In the genomic region with DNA sequence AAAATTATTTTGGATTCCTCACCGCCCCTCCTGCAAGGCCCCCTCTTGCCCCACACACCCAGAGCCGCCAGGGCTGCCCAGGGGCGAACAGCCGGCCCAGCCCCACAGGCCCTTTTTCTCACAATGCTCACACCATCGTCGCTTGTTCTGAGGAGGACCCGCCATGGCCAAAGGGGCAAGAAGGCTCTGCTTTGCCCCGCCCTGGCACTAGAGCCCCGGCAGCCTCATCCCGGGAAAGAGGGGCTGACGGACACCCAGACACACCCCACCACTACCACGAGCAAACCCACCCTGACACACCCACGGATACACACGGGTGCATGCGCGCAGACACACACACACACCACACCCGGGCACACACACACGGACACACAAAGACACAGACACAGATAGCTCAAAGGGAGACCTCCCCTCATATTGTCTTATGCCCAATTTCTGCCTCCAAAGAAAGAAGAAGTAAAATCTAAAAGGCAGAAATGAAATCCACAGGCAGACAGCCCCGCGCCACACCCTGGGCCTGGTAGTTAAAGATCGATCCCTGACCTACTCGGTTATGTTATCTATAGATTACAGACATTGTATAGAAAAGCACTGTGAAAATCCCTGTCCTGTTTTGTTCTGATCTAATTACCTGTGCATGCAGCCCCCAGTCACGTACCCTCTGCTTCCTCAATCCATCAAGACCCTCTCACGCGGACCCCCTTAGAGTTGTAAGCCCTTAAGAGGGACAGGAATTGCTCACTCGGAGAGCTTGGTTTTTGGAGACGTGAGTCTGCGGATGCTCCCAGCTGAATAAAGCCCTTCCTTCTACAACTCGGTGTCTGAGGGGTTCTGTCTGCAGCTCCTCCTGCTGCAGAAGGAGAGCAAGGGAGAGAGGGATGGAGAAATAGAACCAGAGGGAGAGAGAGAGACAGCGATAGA, we compare ENCODE assay signal across 8 cellular contexts.
DNase-seq lines count a peak whose midpoint lies in the region; ATAC-seq, FAIRE-seq and TF ChIP-seq lines count a peak whose summit lies in the region.
"Not testable (repeated sequence)": the region's sequence is repeated elsewhere in the genome, so short reads cannot be mapped to it uniquely, and the experiment has no call there.

No MANE protein-coding gene starts in this region.

- not testable (repeated sequence) for DNase-seq in GM12892 (ENCODE audit: insufficient read length); astrocyte of the cerebellum (ENCODE audit: low read depth); retinal pigment epithelial cell (ENCODE audit: low read depth)
- DNase-seq in activated CD4-positive, alpha-beta T cell treated with anti-CD3 and anti-CD28 coated beads for 1 hour: peak; percentile 23
- peak; percentile 14 to 34 for DNase-seq in foreskin keratinocyte
- peak; percentile 78 for DNase-seq in lower lobe of right lung
- DNase-seq in vagina (ENCODE audit: extremely low spot score in 2 of 2): peak; percentile 90 to 98

- not testable (repeated sequence) for H3K27ac ChIP-seq in foreskin keratinocyte, vagina
- peak overlapping the region; percentile 83 for H3K27ac ChIP-seq in lower lobe of right lung

- not testable (repeated sequence) for TF ChIP-seq CTCF in astrocyte of the cerebellum (IDR thresholded peaks at IDR 0.05; ENCODE audit: low read depth, low read length, missing control alignments); foreskin keratinocyte (conservative IDR thresholded peaks at IDR 0.05); lower lobe of right lung (IDR thresholded peaks at IDR 0.05); retinal pigment epithelial cell (conservative IDR thresholded peaks at IDR 0.05; ENCODE audit: low read depth, low read length); vagina (IDR thresholded peaks at IDR 0.05)

- in situ Hi-C loops in astrocyte of the cerebellum (cut with HindIII; ENCODE audit: low sequenced_read_pairs): not testable (repeated sequence)

- not testable (repeated sequence) for H3K36me3 ChIP-seq in lower lobe of right lung, vagina

- H3K27me3 ChIP-seq in foreskin keratinocyte (peaks cover 18% of the 10 kb centered on the region), lower lobe of right lung (ENCODE audit: low read depth) (peaks cover 56% of the 10 kb centered on the region), vagina (peaks cover 11% of the 10 kb centered on the region)

- peak; percentile 45 for TF ChIP-seq POLR2A in GM12892 (IDR thresholded peaks at IDR 0.05; ENCODE audit: low read depth, low read length)
- not testable (repeated sequence) for TF ChIP-seq POLR2A in vagina (IDR thresholded peaks at IDR 0.05)

- peak overlapping the region; percentile 56 for H3K4me3 ChIP-seq in astrocyte of the cerebellum (ENCODE audit: low read depth, low read length)
- peak overlapping the region; percentile 60 for H3K4me3 ChIP-seq in lower lobe of right lung
- peak overlapping the region; percentile 36 for H3K4me3 ChIP-seq in retinal pigment epithelial cell (ENCODE audit: low read length)
- peak overlapping the region; percentile 15 to 46 for H3K4me3 ChIP-seq in vagina

- not testable (repeated sequence) for FAIRE-seq in GM12892 (lab: Jason Lieb, UNC)

- not testable (repeated sequence) for H3K9me3 ChIP-seq in lower lobe of right lung, vagina

- intact Hi-C loops in lower lobe of right lung (cut with DNase I); vagina (cut with DNase I): not testable (repeated sequence)

- ATAC-seq in HG03432 (IDR thresholded peaks at IDR 0.05; ENCODE audit: unreplicated experiment): peak; percentile 21
- not testable (repeated sequence) for ATAC-seq in foreskin keratinocyte
- peak; percentile 43 to 49 for ATAC-seq in lower lobe of right lung

- not testable (repeated sequence) for H3K4me1 ChIP-seq in foreskin keratinocyte
- H3K4me1 ChIP-seq in lower lobe of right lung: peaks cover 12% of the 10 kb centered on the region
- peaks cover 41% of the 10 kb centered on the region for H3K4me1 ChIP-seq in vagina
